ENCODE assay signal across 7 cellular contexts in the genomic region with DNA sequence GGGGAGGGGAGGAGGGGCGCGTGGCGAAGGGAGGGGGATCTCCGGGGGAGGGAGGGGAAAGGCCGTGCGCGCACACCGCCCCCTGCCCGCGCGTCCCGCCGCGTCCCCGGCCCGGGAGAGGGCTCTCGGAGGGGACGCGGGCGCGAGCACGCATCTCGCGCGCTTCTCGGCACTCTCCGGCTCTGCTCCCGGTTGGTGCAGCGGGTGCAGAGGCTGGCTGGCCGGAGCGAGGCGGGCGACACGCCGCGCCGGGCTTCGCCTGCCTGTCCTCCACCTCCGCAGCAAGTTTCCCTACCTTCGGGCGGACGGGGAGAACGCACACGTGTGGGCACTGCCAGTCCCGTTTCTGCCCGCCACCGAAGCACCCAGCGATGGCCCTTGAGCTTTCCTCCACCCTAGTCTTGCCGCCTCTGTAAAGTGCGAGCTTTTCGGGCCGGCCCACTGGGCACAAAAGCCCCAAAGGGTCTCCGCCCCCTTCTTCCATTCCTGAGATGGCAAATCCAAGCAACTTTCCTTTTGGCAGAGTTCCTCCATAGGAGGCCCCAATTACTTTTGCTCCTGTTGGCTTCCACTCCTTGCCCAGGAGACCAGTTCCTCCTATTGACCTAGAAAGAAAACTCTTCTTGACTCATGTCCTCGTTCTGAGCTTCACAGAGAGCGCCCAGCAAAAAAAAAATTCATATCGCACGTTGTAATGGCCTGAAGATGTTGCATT. TPM values are rescaled to one million over a fixed set of nuclear protein-coding genes. Genes with fewer than 3 reads are reported as not detected.
DNase-seq lines count a peak whose midpoint lies in the region; ATAC-seq and TF ChIP-seq lines count a peak whose summit lies in the region.

No MANE protein-coding gene starts in this region.

- TF ChIP-seq CTCF in smooth muscle cell (IDR thresholded peaks at IDR 0.05; ENCODE audit: borderline replicate concordance, insufficient read depth, poor library complexity, severe bottlenecking), result no peak

- no peaks in the 10 kb centered on the region for H3K36me3 ChIP-seq in smooth muscle cell (ENCODE audit: low read depth)

- no peaks in the 10 kb centered on the region for H3K9me3 ChIP-seq in smooth muscle cell (replicated peaks; ENCODE audit: low read depth)

- DNase-seq in NCI-H1105 (lab: John Stamatoyannopoulos, UW) (peak; percentile 60), T1000 (lab: John Stamatoyannopoulos, UW) (peak; percentile 74), T47D (ENCODE audit: low read depth in 1 of 2, low spot score in 1 of 2) (peak; percentile 75 to 94), iPS-NIHi11 (ENCODE audit: low spot score) (peak; percentile 96), smooth muscle cell (lab: John Stamatoyannopoulos, UW; ENCODE audit: unreplicated experiment) (no peak)

- in situ Hi-C loops in T47D (cut with HindIII; ENCODE audit: low pct_unique_long_range_greater_than_20kb, low sequenced_read_pairs), result no loop called here

- H3K9ac ChIP-seq in smooth muscle cell (ENCODE audit: low read depth), result peak overlapping the region; percentile 84

- ATAC-seq in GM18499 (IDR thresholded peaks at IDR 0.05; ENCODE audit: insufficient read depth, unreplicated experiment), result peak; percentile 13
- ATAC-seq in HG02623 (IDR thresholded peaks at IDR 0.05; ENCODE audit: unreplicated experiment), result peak; percentile 40

- peak overlapping the region; percentile 89 for H3K4me2 ChIP-seq in smooth muscle cell

- peak overlapping the region; percentile 97 for H2AFZ ChIP-seq in smooth muscle cell (ENCODE audit: low read depth)

- H3F3A ChIP-seq in smooth muscle cell (ENCODE audit: low read depth), result peaks cover 11% of the 10 kb centered on the region

- peaks cover 27% of the 10 kb centered on the region for H3K4me1 ChIP-seq in smooth muscle cell (ENCODE audit: low read depth)

- H3K79me2 ChIP-seq in smooth muscle cell (ENCODE audit: low read depth), result peaks cover 23% of the 10 kb centered on the region

- peak overlapping the region; percentile 88 for H3K4me3 ChIP-seq in smooth muscle cell

- WGBS in smooth muscle cell (ENCODE audit: low lambda C conversion rate), result 4% methylated on average over 44 of the region's 57 CpGs

- no peaks in the 10 kb centered on the region for H3K27me3 ChIP-seq in smooth muscle cell (ENCODE audit: low read depth)

- H3K27ac ChIP-seq in smooth muscle cell (ENCODE audit: low read depth), result peak overlapping the region; percentile 94

- peaks cover 21% of the 10 kb centered on the region for H4K20me1 ChIP-seq in smooth muscle cell (ENCODE audit: low read depth)

RNA-seq across cellular contexts. Expression of a gene that starts 0.4 kb away (rescaled TPM):
- 9.0 and 10.6 TPM in 2 replicates for total RNA-seq in smooth muscle cell
- 4.8 and 11.8 TPM in 2 replicates for polyA plus RNA-seq in smooth muscle cell

RNA-seq across cellular contexts. Expression of a gene that starts 0.6 kb away (rescaled TPM):
- 5.2 and 7.6 TPM in 2 replicates for total RNA-seq in smooth muscle cell
- polyA plus RNA-seq in smooth muscle cell, result 1.0 and 3.1 TPM in 2 replicates

RNA-seq across cellular contexts. Expression of a gene that starts 26.0 kb away (rescaled TPM):
- 5.8 TPM in 1 of 2 replicates, not detected in the other for total RNA-seq in smooth muscle cell
- polyA plus RNA-seq in smooth muscle cell, result 1.5 TPM in 1 of 2 replicates, not detected in the other

RNA-seq across cellular contexts. Expression of a gene that starts 50.9 kb away (rescaled TPM):
- 19.9 and 21.8 TPM in 2 replicates for total RNA-seq in smooth muscle cell
- polyA plus RNA-seq in smooth muscle cell, result 31.3 and 32.9 TPM in 2 replicates
